Comparison of ENCODE assay signal across 29 cellular contexts in the genomic region with DNA sequence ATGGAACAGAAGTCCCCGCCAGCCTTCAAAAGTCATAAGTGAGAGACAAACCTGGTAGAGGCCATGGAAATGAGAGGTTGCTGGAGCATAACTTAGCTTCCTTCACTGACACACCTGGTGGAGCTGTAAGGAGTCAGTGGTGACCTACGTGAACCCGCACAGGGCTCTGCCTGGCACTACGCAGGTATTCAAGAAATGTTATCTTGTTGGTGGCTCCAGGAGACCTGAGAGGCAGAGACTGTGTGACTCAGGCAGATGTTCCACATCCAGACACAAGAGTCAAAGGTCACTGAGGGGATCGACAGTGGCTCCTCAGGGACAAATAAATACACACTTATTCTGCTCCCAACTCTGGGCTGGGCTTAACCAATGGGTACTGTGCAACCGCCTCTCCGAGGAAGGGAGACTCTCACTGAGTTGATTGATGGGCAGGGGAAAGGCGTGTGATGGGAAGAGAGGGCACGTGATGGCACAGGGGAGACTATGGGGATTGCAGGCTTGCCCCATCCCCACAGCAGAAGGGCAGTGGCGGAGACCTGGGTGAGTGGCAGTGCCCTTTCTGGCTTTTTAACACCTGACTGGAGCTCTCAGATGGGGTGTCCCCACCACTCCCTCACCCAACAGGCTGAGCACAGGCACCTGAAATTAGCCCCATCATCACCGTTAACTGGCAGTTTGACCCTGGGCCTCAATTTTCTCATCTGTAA.
"Had no signal": no experiment of that assay in that cellular context is flagged by ENCODE, and none has a peak within 500 bp of the region (broad histone marks: within the 10 kb centered on the region; RNA-seq: fewer than 3 reads in every experiment).

No MANE protein-coding gene starts in this region.

- H3K27ac ChIP-seq: esophagus muscularis mucosa, foreskin keratinocyte, heart left ventricle, left lung, lower lobe of right lung, right atrium auricular region, stomach, thyroid gland, upper lobe of right lung, VCaP had no signal

- H3K4me3 ChIP-seq: esophagus muscularis mucosa, heart left ventricle, left lung, lower lobe of right lung, mucosa of descending colon, right atrium auricular region, stomach, thyroid gland, upper lobe of right lung had no signal

- H3K4me3 Mint-ChIP-seq: immature natural killer cell; stimulated activated naive B cell treated with anti-CD40 and anti-IgM and Interleukin-4, amounts not matched to agents 10 μg/mL and 1 μg/mL and 100 μg/mL, for 72 hours; T-helper 1 cell treated with Interleukin-12 subunit alpha and Interleukin-12 subunit beta and Interleukin-4 antibody, amounts not matched to agents 30 μg/mL and 1 μg/mL, for 36 hours had no signal

- H3K27me3 ChIP-seq: esophagus muscularis mucosa, foreskin keratinocyte, heart left ventricle, left lung, right atrium auricular region, stomach, thyroid gland, upper lobe of right lung had no signal

- DNase-seq: activated CD4-positive, alpha-beta T cell treated with anti-CD3 and anti-CD28 coated beads for 48 hours; activated CD4-positive, alpha-beta T cell treated with anti-CD3 and anti-CD28 coated beads, Interleukin-2, amount 50 U/mL, for 48 hours; activated CD8-positive, alpha-beta memory T cell treated with anti-CD3 and anti-CD28 coated beads for 24 hours; activated effector memory CD4-positive, alpha-beta T cell treated with Interleukin-2 at 50 U/mL for 16 hours; activated naive CD4-positive, alpha-beta T cell treated with anti-CD3 and anti-CD28 coated beads, Interleukin-2, amount 50 U/mL, for 16 hours; amniotic stem cell; caudate nucleus; dermis blood vessel endothelial cell; effector CD4-positive, alpha-beta T cell; foreskin keratinocyte; heart left ventricle; hypothalamus; immature natural killer cell; lower lobe of right lung; mesendoderm; mucosa of descending colon; nucleus accumbens; stimulated activated CD4-positive, alpha-beta T cell treated with anti-CD3 and anti-CD28 coated beads, Interleukin-15, amount 100 ng/mL, for 24 hours; stimulated activated CD4-positive, alpha-beta T cell treated with anti-CD3 and anti-CD28 coated beads, Interleukin-2, amount 100 ng/mL, for 24 hours; stimulated activated naive B cell treated with anti-CD40 and anti-IgM and Interleukin-4, amounts not matched to agents 10 μg/mL and 1 μg/mL and 100 μg/mL, for 72 hours; stomach; T-helper 9 cell; thyroid gland; upper lobe of right lung had no signal

- H3K27ac Mint-ChIP-seq: immature natural killer cell; stimulated activated naive B cell treated with anti-CD40 and anti-IgM and Interleukin-4, amounts not matched to agents 10 μg/mL and 1 μg/mL and 100 μg/mL, for 72 hours had no signal

- H3K4me1 ChIP-seq: esophagus muscularis mucosa, left lung, lower lobe of right lung, right atrium auricular region, stomach, thyroid gland, upper lobe of right lung had no signal

- H3K9me3 ChIP-seq: esophagus muscularis mucosa, heart left ventricle, left lung, lower lobe of right lung, mucosa of descending colon, right atrium auricular region, stomach, thyroid gland, upper lobe of right lung had no signal

- H3K36me3 ChIP-seq: esophagus muscularis mucosa, heart left ventricle, left lung, lower lobe of right lung, right atrium auricular region, stomach, thyroid gland, upper lobe of right lung had no signal

- H3K36me3 Mint-ChIP-seq: immature natural killer cell had no signal

- H3K9me3 Mint-ChIP-seq: immature natural killer cell; stimulated activated naive B cell treated with anti-CD40 and anti-IgM and Interleukin-4, amounts not matched to agents 10 μg/mL and 1 μg/mL and 100 μg/mL, for 72 hours; T-helper 1 cell treated with Interleukin-12 subunit alpha and Interleukin-12 subunit beta and Interleukin-4 antibody, amounts not matched to agents 30 μg/mL and 1 μg/mL, for 36 hours had no signal
